ENCODE assay signal across 23 cellular contexts in genomic region chr6:45371924-45372582, GRCh38. TPM values are rescaled to one million over a fixed set of nuclear protein-coding genes. Genes with fewer than 3 reads are reported as not detected.
DNase-seq lines count a peak whose midpoint lies in the region; ATAC-seq lines count a peak whose summit lies in the region.
"Had no signal": no experiment of that assay in that cellular context is flagged by ENCODE, and none has a peak within 500 bp of the region (broad histone marks: within the 10 kb centered on the region; RNA-seq: fewer than 3 reads in every experiment).

No MANE protein-coding gene starts in this region.

- peaks cover 24% of the 10 kb centered on the region for H3K4me1 Mint-ChIP-seq in activated T-cell treated with anti-CD3 and anti-CD28 coated beads, Interleukin-2, amount 50 U/mL, for 4 hours (ENCODE audit: low read depth)
- H3K4me1 Mint-ChIP-seq in activated T-helper 17 cell treated with anti-CD3 and anti-CD28 coated beads, Interleukin-2, amount 50 U/mL, for 72 hours = peaks cover 25% of the 10 kb centered on the region
- peaks cover 20 to 63% (median 38%) of the 10 kb centered on the region in 4 donors for H3K4me1 Mint-ChIP-seq in naive thymus-derived CD8-positive, alpha-beta T cell

- POLR2A ChIA-PET in naive thymus-derived CD8-positive, alpha-beta T cell (lab: Charles Lee) = interaction anchor here (0.6 kb wide), 1 partner anchor 29 kb away, joined by 3 read pairs; no protein-coding TSS in a partner anchor

- no peak overlapping the region for H2AFZ ChIP-seq in GM23248

- H3K79me2 ChIP-seq in GM23248 (ENCODE audit: insufficient read depth) = peaks cover 33% of the 10 kb centered on the region

- ATAC-seq in activated T-cell treated with anti-CD3 and anti-CD28 coated beads, Interleukin-2, amount 50 U/mL, for 4 hours = peak; percentile 59 to 70
- ATAC-seq in activated T-helper 17 cell treated with anti-CD3 and anti-CD28 coated beads, Interleukin-2, amount 50 U/mL, for 72 hours (replicated peaks) = peak; percentile 78
- no peak for ATAC-seq in naive thymus-derived CD8-positive, alpha-beta T cell
- ATAC-seq in HG03520 (IDR thresholded peaks at IDR 0.05; ENCODE audit: unreplicated experiment) = no peak
- ATAC-seq: gastroesophageal sphincter; naive thymus-derived CD4-positive, alpha-beta T cell; sciatic nerve had no signal

- H3K4me3 Mint-ChIP-seq in activated T-cell treated with anti-CD3 and anti-CD28 coated beads, Interleukin-2, amount 50 U/mL, for 4 hours = no peak overlapping the region
- H3K4me3 Mint-ChIP-seq in activated T-helper 17 cell treated with anti-CD3 and anti-CD28 coated beads, Interleukin-2, amount 50 U/mL, for 72 hours = peak overlapping the region; percentile 28
- no peak overlapping the region for H3K4me3 Mint-ChIP-seq in naive thymus-derived CD8-positive, alpha-beta T cell
- H3K4me3 Mint-ChIP-seq: H9; naive thymus-derived CD4-positive, alpha-beta T cell; T-helper 2 cell treated with Interferon-gamma antibody and Interleukin-4, amounts not matched to agents 5 μg/mL and 100 μg/mL, for 36 hours had no signal

- H4K20me1 ChIP-seq in GM23248 (ENCODE audit: insufficient read depth) = no peaks in the 10 kb centered on the region

- no peak overlapping the region for H3K9ac ChIP-seq in GM23248

- no peaks in the 10 kb centered on the region for H3K9me3 Mint-ChIP-seq in activated T-cell treated with anti-CD3 and anti-CD28 coated beads, Interleukin-2, amount 50 U/mL, for 4 hours
- no peaks in the 10 kb centered on the region for H3K9me3 Mint-ChIP-seq in activated T-helper 17 cell treated with anti-CD3 and anti-CD28 coated beads, Interleukin-2, amount 50 U/mL, for 72 hours
- no peaks in the 10 kb centered on the region for H3K9me3 Mint-ChIP-seq in naive thymus-derived CD8-positive, alpha-beta T cell
- H3K9me3 Mint-ChIP-seq: H9; naive thymus-derived CD4-positive, alpha-beta T cell; T-helper 2 cell treated with Interferon-gamma antibody and Interleukin-4, amounts not matched to agents 5 μg/mL and 100 μg/mL, for 36 hours had no signal

- no peaks in the 10 kb centered on the region for H3K27me3 ChIP-seq in GM23248 (replicated peaks; ENCODE audit: insufficient read depth)
- H3K27me3 ChIP-seq: dorsolateral prefrontal cortex, gastroesophageal sphincter, thyroid gland had no signal

- WGBS in GM23248 (ENCODE audit: low coverage in 1 of 2, low lambda C conversion rate in 2 of 2, missing lambda C conversion rate in 2 of 2), 2 experiments = 95 to 99% methylated on average over 3 of the region's 3 CpGs

- in situ Hi-C loops in GM23248 (cut with MboI) = no loop called here

- H3K9me3 ChIP-seq in GM23248 (ENCODE audit: low read depth) = no peaks in the 10 kb centered on the region
- H3K9me3 ChIP-seq: gastroesophageal sphincter, prostate gland, thyroid gland had no signal

- no peaks in the 10 kb centered on the region for H3K9me2 ChIP-seq in GM23248 (ENCODE audit: insufficient read depth)

- no peak overlapping the region for H3K4me2 ChIP-seq in GM23248 (ENCODE audit: unreplicated experiment)

- no peaks in the 10 kb centered on the region for H3K27me3 Mint-ChIP-seq in activated T-cell treated with anti-CD3 and anti-CD28 coated beads, Interleukin-2, amount 50 U/mL, for 4 hours (ENCODE audit: low read depth)
- no peaks in the 10 kb centered on the region for H3K27me3 Mint-ChIP-seq in activated T-helper 17 cell treated with anti-CD3 and anti-CD28 coated beads, Interleukin-2, amount 50 U/mL, for 72 hours
- H3K27me3 Mint-ChIP-seq in naive thymus-derived CD8-positive, alpha-beta T cell = no peaks in the 10 kb centered on the region
- H3K27me3 Mint-ChIP-seq: naive thymus-derived CD4-positive, alpha-beta T cell had no signal

- peaks cover 9% of the 10 kb centered on the region for H3K36me3 Mint-ChIP-seq in activated T-cell treated with anti-CD3 and anti-CD28 coated beads, Interleukin-2, amount 50 U/mL, for 4 hours (ENCODE audit: insufficient read depth)
- H3K36me3 Mint-ChIP-seq in activated T-helper 17 cell treated with anti-CD3 and anti-CD28 coated beads, Interleukin-2, amount 50 U/mL, for 72 hours (ENCODE audit: low read depth) = peaks cover 11% of the 10 kb centered on the region
- peaks cover under 1 to 34% (median 10%) of the 10 kb centered on the region in 3 donors for H3K36me3 Mint-ChIP-seq in naive thymus-derived CD8-positive, alpha-beta T cell

- no peak overlapping the region for H3K4me3 ChIP-seq in GM23248
- H3K4me3 ChIP-seq: dorsolateral prefrontal cortex, gastroesophageal sphincter, lung, prostate gland, thyroid gland had no signal

- peak overlapping the region; percentile 53 for H3K27ac Mint-ChIP-seq in activated T-helper 17 cell treated with anti-CD3 and anti-CD28 coated beads, Interleukin-2, amount 50 U/mL, for 72 hours
- H3K27ac Mint-ChIP-seq in naive thymus-derived CD8-positive, alpha-beta T cell = peak overlapping the region in 6 of 10 donors; percentile 11 to 87 (median 41)
- H3K27ac Mint-ChIP-seq: H9; naive thymus-derived CD4-positive, alpha-beta T cell; T-helper 2 cell treated with Interferon-gamma antibody and Interleukin-4, amounts not matched to agents 5 μg/mL and 100 μg/mL, for 36 hours had no signal

- no peak for DNase-seq in activated T-cell treated with anti-CD3 and anti-CD28 coated beads, Interleukin-2, amount 50 U/mL, for 4 hours
- no peak for DNase-seq in activated T-cell treated with anti-CD3 and anti-CD28 coated beads, Interleukin-2, amount 50 U/mL, for 48 hours
- DNase-seq in GM23248 (peak; percentile 14), NCI-H524 (lab: John Stamatoyannopoulos, UW) (no peak)
- no peak for DNase-seq in naive thymus-derived CD8-positive, alpha-beta T cell
- DNase-seq: activated CD4-positive, alpha-beta T cell treated with anti-CD3 and anti-CD28 coated beads for 4 hours; activated effector memory CD4-positive, alpha-beta T cell treated with anti-CD3 and anti-CD28 coated beads, Interleukin-2, amount 50 U/mL, for 16 hours; dorsolateral prefrontal cortex; EL; H9; naive thymus-derived CD4-positive, alpha-beta T cell; NCI-H1105; NCI-H187; stimulated activated CD8-positive, alpha-beta memory T cell treated with anti-CD3 and anti-CD28 coated beads, Interleukin-4, amount 100 ng/mL, for 48 hours; thyroid gland had no signal

- H3K4me1 ChIP-seq in GM23248 (ENCODE audit: insufficient read depth) = peaks cover 13% of the 10 kb centered on the region; the same call in 1 of the 2 replicates
- H3K4me1 ChIP-seq: prostate gland had no signal

- H3K27ac ChIP-seq in GM23248 = no peak overlapping the region
- H3K27ac ChIP-seq: dorsolateral prefrontal cortex, gastroesophageal sphincter, prostate gland, thyroid gland had no signal

- H3F3A ChIP-seq in GM23248 (ENCODE audit: insufficient read depth) = peaks cover 4% of the 10 kb centered on the region; the same call in 1 of the 2 replicates

- no peaks in the 10 kb centered on the region for H3K36me3 ChIP-seq in GM23248 (ENCODE audit: low read depth)
- H3K36me3 ChIP-seq: gastroesophageal sphincter, prostate gland, thyroid gland had no signal

RNA-seq across cellular contexts. Expression of gene SUPT3H, which starts 5.7 kb away (rescaled TPM):
- total RNA-seq in activated T-cell treated with anti-CD3 and anti-CD28 coated beads, Interleukin-2, amount 50 U/mL, for 4 hours = 10 to 100 TPM; 14.1 to 15.7 (median 15.7) TPM
- 2.9 and 12.4 TPM in 2 replicates for total RNA-seq in GM23248 (2014; rRNA removed; shearing (Covaris generic))
- 9.3 TPM in 2 replicates for polyA plus RNA-seq in GM23248 (2016; fragmentation: Nextera tagmentation; extraction: Ambion mirVana)
- 10 to 100 TPM; 12.1 to 20.0 TPM for total RNA-seq in activated T-helper 17 cell treated with anti-CD3 and anti-CD28 coated beads, Interleukin-2, amount 50 U/mL, for 72 hours
- total RNA-seq in naive thymus-derived CD8-positive, alpha-beta T cell = 10 to 100 TPM; 19.4 to 20.6 TPM
- polyA plus RNA-seq in naive thymus-derived CD8-positive, alpha-beta T cell = 10 to 100 TPM; 16.9 to 20.8 (median 20.0) TPM

RNA-seq across cellular contexts. Expression of gene RUNX2, which starts 43.9 kb away (rescaled TPM):
- 10 to 100 TPM; 26.5 to 37.0 (median 31.0) TPM for total RNA-seq in activated T-cell treated with anti-CD3 and anti-CD28 coated beads, Interleukin-2, amount 50 U/mL, for 4 hours
- total RNA-seq in GM23248 (2014; rRNA removed; shearing (Covaris generic)) = 4.4 and 5.7 TPM in 2 replicates
- 5.2 and 6.0 TPM in 2 replicates for polyA plus RNA-seq in GM23248 (2016; fragmentation: Nextera tagmentation; extraction: Ambion mirVana)
- 10 to 100 TPM; 30.8 to 33.7 TPM for total RNA-seq in activated T-helper 17 cell treated with anti-CD3 and anti-CD28 coated beads, Interleukin-2, amount 50 U/mL, for 72 hours
- total RNA-seq in naive thymus-derived CD8-positive, alpha-beta T cell = 10 to 100 TPM; 36.7 TPM
- polyA plus RNA-seq in naive thymus-derived CD8-positive, alpha-beta T cell = 10 to 100 TPM; 31.3 to 44.3 (median 42.5) TPM
- total RNA-seq: endothelial cell of umbilical vein had no signal

Comparison
In these comparisons a context has a peak if more than half of its experiments do, and no peak if none do; other contexts are left out.
1. ATAC-seq: peak in activated T-cell treated with anti-CD3 and anti-CD28 coated beads, Interleukin-2, amount 50 U/mL, for 4 hours (2 of 2) and activated T-helper 17 cell treated with anti-CD3 and anti-CD28 coated beads, Interleukin-2, amount 50 U/mL, for 72 hours (single experiment); none in naive thymus-derived CD8-positive, alpha-beta T cell (0 of 2) and HG03520 (single experiment).